ENCODE assay signal across 8 cellular contexts in genomic region chr20:59042796-59043621, GRCh38. TPM values are rescaled to one million over a fixed set of nuclear protein-coding genes. Genes with fewer than 3 reads are reported as not detected.
A peak's percentile ranks its signal among the peaks of the same experiment; 100 is the strongest.
DNase-seq lines count a peak whose midpoint lies in the region; ATAC-seq and TF ChIP-seq lines count a peak whose summit lies in the region.

No MANE protein-coding gene starts in this region.

- H3K56ac ChIP-seq in IMR-90 (ENCODE audit: extremely low read depth, insufficient read depth, low read length): no peak overlapping the region; the same call in 1 of the 2 replicates

- dilution Hi-C loops in IMR-90 (cut with HindIII; ENCODE audit: low sequenced_read_pairs, unreplicated experiment): no loop called here

- H3K4me1 ChIP-seq in IMR-90 (ENCODE audit: control insufficient read depth, insufficient read depth, low read length): peaks cover 8% of the 10 kb centered on the region
- H3K4me1 ChIP-seq in esophagus (ENCODE audit: control insufficient read depth in 2 of 2, insufficient read depth in 2 of 2, low read length in 1 of 2): peaks cover 3 to 9% of the 10 kb centered on the region in 2 donors
- peaks cover 7 to 28% of the 10 kb centered on the region in 2 donors for H3K4me1 ChIP-seq in muscle layer of duodenum (ENCODE audit: control insufficient read depth in 1 of 2, insufficient read depth in 2 of 2, low read length in 2 of 2)

- H3K36me3 ChIP-seq in IMR-90 (ENCODE audit: control insufficient read depth, insufficient read depth, low read length): peaks cover 2% of the 10 kb centered on the region; the same call in 1 of the 2 replicates
- peaks cover under 1% of the 10 kb centered on the region in 2 donors for H3K36me3 ChIP-seq in esophagus (ENCODE audit: control insufficient read depth in 2 of 2, insufficient read depth in 2 of 2, low read length in 1 of 2)
- H3K36me3 ChIP-seq in muscle layer of duodenum (ENCODE audit: control insufficient read depth in 1 of 2, insufficient read depth in 2 of 2, low read length in 2 of 2): peaks cover under 1 to 4% of the 10 kb centered on the region in 2 donors

- H4K91ac ChIP-seq in IMR-90 (ENCODE audit: insufficient read depth, low read depth, low read length): peak overlapping the region; percentile 77

- intact Hi-C loops in IMR-90 (cut with micrococcal nuclease): loop anchor here (10.0 kb wide), 1 partner anchor 808 kb away; no protein-coding TSS in a partner anchor

- peak overlapping the region; percentile 97 for H3K18ac ChIP-seq in IMR-90 (ENCODE audit: low read depth, low read length)

- peak overlapping the region; percentile 76 for H2BK5ac ChIP-seq in IMR-90 (ENCODE audit: low read depth, low read length, poor library complexity, severe bottlenecking)

- H3K27ac ChIP-seq in IMR-90 (ENCODE audit: insufficient read depth, low read length) (peak overlapping the region; percentile 90), esophagus (ENCODE audit: low read depth in 2 of 2, low read length in 1 of 2) (peak overlapping the region; percentile 80 to 89), muscle layer of duodenum (ENCODE audit: low read length) (peak overlapping the region; percentile 65)

- peak overlapping the region; percentile 99 for H2AFZ ChIP-seq in IMR-90 (replicated peaks; ENCODE audit: low read length, poor library complexity)

- 0 out of 2 replicates have a peak, but pooled peaks cover 5% of the 10 kb centered on the region for H4K20me1 ChIP-seq in IMR-90 (ENCODE audit: insufficient read depth, low read length)

- H3K9me3 ChIP-seq in IMR-90 (ENCODE audit: control insufficient read depth, insufficient read depth, low read length) (no peaks in the 10 kb centered on the region), esophagus (ENCODE audit: control insufficient read depth in 2 of 2, insufficient read depth in 1 of 2, low read depth in 1 of 2, low read length in 1 of 2) (no peaks in the 10 kb centered on the region), muscle layer of duodenum (ENCODE audit: control insufficient read depth in 1 of 2, low read length in 2 of 2) (no peaks in the 10 kb centered on the region)

- 0 out of 2 replicates have a peak, but pooled peaks cover 10% of the 10 kb centered on the region for H3K9me1 ChIP-seq in IMR-90 (ENCODE audit: insufficient read depth, low read length)

- H3K4ac ChIP-seq in IMR-90 (ENCODE audit: low read depth, low read length): peak overlapping the region; percentile 86

- peak overlapping the region; percentile 47; the same call in 1 of the 2 replicates for H3K14ac ChIP-seq in IMR-90 (replicated peaks; ENCODE audit: low read depth, low read length)

- peak overlapping the region; percentile 99 for H3K4me2 ChIP-seq in IMR-90 (ENCODE audit: low read depth, low read length)

- CTCF ChIA-PET in IMR-90 (lab: Yijun Ruan, JAX): interaction anchor here (1.7 kb wide), 1 partner anchor 11 kb away, joined by 5 read pairs; the partner anchor contains the start of gene ATP5F1E

- peak overlapping the region; percentile 57; the same call in 1 of the 2 replicates for H2BK120ac ChIP-seq in IMR-90 (ENCODE audit: low read depth, low read length)

- H4K8ac ChIP-seq in IMR-90 (ENCODE audit: low read depth in 2 of 2, low read length in 2 of 2): peak overlapping the region; percentile 80 to 99

- peak overlapping the region; percentile 91 for H3K4me3 ChIP-seq in IMR-90 (ENCODE audit: insufficient read depth, low read depth, low read length)
- H3K4me3 ChIP-seq in esophagus (ENCODE audit: low read depth in 1 of 2, low read length in 2 of 2): peak overlapping the region; percentile 86 to 100
- peak overlapping the region; percentile 80 to 81 for H3K4me3 ChIP-seq in muscle layer of duodenum (ENCODE audit: low read depth in 1 of 2, low read length in 2 of 2)

- 0% methylated on average over 11 of the region's 66 CpGs; no CpG with 5 or more reads in 1 of the 2 experiments for WGBS in IMR-90 (ENCODE audit: extremely low coverage in 2 of 2, insufficient read length in 1 of 2), 2 experiments
- WGBS in esophagus, 2 donors: 14% methylated on average over 53 to 66 of the region's 66 CpGs

- DNase-seq in DMS114 treated with DMSO at 0.1 percent for 48 hours (lab: John Stamatoyannopoulos, UW; ENCODE audit: unreplicated experiment): peak; percentile 69
- DNase-seq in IMR-90: peak; percentile 85
- DNase-seq in OCI-M1 (lab: John Stamatoyannopoulos, UW): peak; percentile 97
- DNase-seq in activated T-cell treated with anti-CD3 and anti-CD28 coated beads, Interleukin-2, amount 50 U/mL, for 1 hour: peak; percentile 95
- peak; percentile 81 to 87 for DNase-seq in stimulated activated CD8-positive, alpha-beta memory T cell treated with anti-CD3 and anti-CD28 coated beads, Interleukin-7, amount 100 ng/mL, for 1 hour (ENCODE audit: low read depth in 2 of 2)

- in situ Hi-C loops in IMR-90 (cut with MboI; ENCODE audit: low sequenced_read_pairs): loop anchor here (25.0 kb wide), 3 partner anchors 806 to 1656 kb away; partner anchors contain the start of genes ANKRD60 and RBM38

- H3K79me1 ChIP-seq in IMR-90 (ENCODE audit: low read depth in 1 of 2, low read length in 2 of 2): peaks cover 19 to 35% of the 10 kb centered on the region in 2 experiments

- H2AK5ac ChIP-seq in IMR-90 (ENCODE audit: low read depth, low read length): peak overlapping the region; percentile 63; the same call in 1 of the 2 replicates

- peak overlapping the region; percentile 99 for H4K5ac ChIP-seq in IMR-90 (ENCODE audit: low read depth, low read length)

- ATAC-seq in GM21529 (IDR thresholded peaks at IDR 0.05; ENCODE audit: unreplicated experiment) (peak; percentile 90), IMR-90 (ENCODE audit: low read depth) (peak; percentile 99)

- TF ChIP-seq RAD21 in IMR-90 (IDR thresholded peaks at IDR 0.05; ENCODE audit: low read length): no peak

- H2AK9ac ChIP-seq in IMR-90 (replicated peaks; ENCODE audit: low read depth, low read length, poor library complexity): peak overlapping the region; percentile 51

- no TSS peak for BruUV-seq in IMR-90 (replicated peaks; lab: Mats Ljungman, UMichigan)

- no peak overlapping the region; the same call in 1 of the 2 replicates for H2BK20ac ChIP-seq in IMR-90 (ENCODE audit: low read depth, low read length)

- no peaks in the 10 kb centered on the region for H3K27me3 ChIP-seq in IMR-90 (ENCODE audit: control insufficient read depth, insufficient read depth, low read length)
- no peaks in the 10 kb centered on the region for H3K27me3 ChIP-seq in esophagus (ENCODE audit: control insufficient read depth in 1 of 2, insufficient read depth in 2 of 2, low read length in 2 of 2)
- H3K27me3 ChIP-seq in muscle layer of duodenum (ENCODE audit: low read depth, low read length): no peaks in the 10 kb centered on the region

- H3K9ac ChIP-seq in IMR-90 (ENCODE audit: low read depth, low read length): peak overlapping the region; percentile 89

- TF ChIP-seq POLR2A in IMR-90 (IDR thresholded peaks at IDR 0.05; ENCODE audit: low read depth, low read length): no peak

- H2BK15ac ChIP-seq in IMR-90 (ENCODE audit: low read depth, low read length): no peak overlapping the region; the same call in 2 of the 3 replicates

- TF ChIP-seq CTCF in IMR-90 (conservative IDR thresholded peaks at IDR 0.05; ENCODE audit: low read depth, low read length): 0 out of 2 replicates have a peak, but pooled peaks have one; percentile 7

- no peak overlapping the region for H3K23ac ChIP-seq in IMR-90 (ENCODE audit: low read depth, low read length)

- POLR2A ChIA-PET in IMR-90 (lab: Charles Lee; ENCODE audit: unreplicated experiment): interaction anchor here (0.6 kb wide), 1 partner anchor 11 kb away, joined by 5 read pairs; the partner anchor contains the start of gene ATP5F1E

TF ChIP-seq in IMR-90, 13 proteins besides CTCF, POLR2A, EP300 and RAD21:
- TF ChIP-seq MAZ (IDR thresholded peaks at IDR 0.05; ENCODE audit: borderline replicate concordance, low read depth, low read length): peak; percentile 52; the same call in 1 of the 2 replicates
- no peak for TF ChIP-seq CHD1 (IDR thresholded peaks at IDR 0.05; ENCODE audit: low read depth, low read length)

RNA-seq across cellular contexts. Expression of gene PRELID3B, which starts 0.4 kb away (rescaled TPM):
- total RNA-seq in IMR-90 (2012; rRNA removed): 41.9 and 80.8 TPM in 2 replicates
- polyA plus RNA-seq in IMR-90 (2012; rRNA removed): 18.0 and 24.8 TPM in 2 replicates
- 3.3 and 4.8 TPM in 2 replicates for polyA plus RNA-seq in IMR-90 (2012; cell fraction: cytosol; rRNA removed)
- polyA plus RNA-seq in IMR-90 (2012; cell fraction: nucleus; rRNA removed; ENCODE audit: low replicate concordance): 1.4 and 8.0 TPM in 2 replicates
- polyA plus RNA-seq in esophagus: 10 to 100 TPM; 25.0 to 38.1 TPM

RNA-seq across cellular contexts. Expression of gene ATP5F1E, which starts 10.9 kb away (rescaled TPM):
- total RNA-seq in IMR-90 (2012; rRNA removed): 3.8 and 12.2 TPM in 2 replicates
- polyA plus RNA-seq in IMR-90 (2012; rRNA removed) (34.5 and 42.6 TPM in 2 replicates), esophagus (10 to 100 TPM; 36.3 to 50.1 TPM)
- 9.0 and 19.1 TPM in 2 replicates for polyA plus RNA-seq in IMR-90 (2012; cell fraction: cytosol; rRNA removed)
- polyA plus RNA-seq in IMR-90 (2012; cell fraction: nucleus; rRNA removed; ENCODE audit: low replicate concordance): 1.8 and 10.5 TPM in 2 replicates

RNA-seq across cellular contexts. Expression of gene TUBB1, which starts 23.8 kb away (rescaled TPM):
- not detected in 2 replicates for total RNA-seq in IMR-90 (2012; rRNA removed)
- polyA plus RNA-seq in IMR-90 (2012; rRNA removed) (not detected in 2 replicates), esophagus (under 1 TPM in 1 of 2 donors, not detected in 1; 0.04 TPM)
- not detected in 2 replicates for polyA plus RNA-seq in IMR-90 (2012; cell fraction: cytosol; rRNA removed)
- 0.02 TPM in 1 of 2 replicates, not detected in the other for polyA plus RNA-seq in IMR-90 (2012; cell fraction: nucleus; rRNA removed; ENCODE audit: low replicate concordance)

RNA-seq across cellular contexts. Expression of gene CTSZ, which starts 36.0 kb away (rescaled TPM):
- 43.6 and 46.1 TPM in 2 replicates for total RNA-seq in IMR-90 (2012; rRNA removed)
- 82.8 and 88.5 TPM in 2 replicates for polyA plus RNA-seq in IMR-90 (2012; rRNA removed)
- polyA plus RNA-seq in IMR-90 (2012; cell fraction: cytosol; rRNA removed): 78.1 and 134 TPM in 2 replicates
- polyA plus RNA-seq in IMR-90 (2012; cell fraction: nucleus; rRNA removed; ENCODE audit: low replicate concordance): 37.6 and 39.3 TPM in 2 replicates
- polyA plus RNA-seq in esophagus: 10 to 100 TPM; 17.0 to 41.9 TPM

Comparison
In these comparisons a context has a peak if more than half of its experiments do, and no peak if none do; other contexts are left out.
1. Peak in every context shown above with its lines: DNase-seq, ATAC-seq, H3K4me3 ChIP-seq and H3K27ac ChIP-seq.